8 cellular contexts compared by ENCODE assay signal in the genomic region with DNA sequence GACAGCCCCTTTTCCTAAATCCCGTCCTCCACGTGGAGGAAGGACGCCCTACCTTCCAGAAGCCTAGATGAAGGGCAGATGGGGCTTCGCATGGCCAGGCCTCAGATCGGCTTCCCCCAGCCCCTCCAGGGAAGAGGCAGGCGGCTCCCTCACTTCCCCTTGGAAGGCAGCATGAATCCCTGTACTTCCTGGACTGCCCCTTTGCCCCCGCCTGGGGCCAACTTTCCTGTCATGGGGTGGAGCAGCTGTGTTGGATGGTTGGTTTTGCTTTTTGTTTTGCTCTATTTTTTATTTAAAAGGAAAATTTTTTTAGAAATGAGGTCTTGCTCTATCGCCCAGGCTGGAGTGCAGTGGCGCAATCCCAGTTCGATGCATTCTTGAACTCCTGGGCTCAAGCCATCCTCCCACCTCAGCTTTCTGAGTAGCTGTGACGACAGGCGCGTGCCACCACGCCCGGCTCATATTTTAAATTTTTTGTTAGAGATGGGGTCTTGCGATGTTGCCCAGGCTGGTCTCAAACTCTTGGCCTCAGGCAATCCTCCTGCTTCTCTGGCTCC. TPM values are rescaled to one million over a fixed set of nuclear protein-coding genes. Genes with fewer than 3 reads are reported as not detected.
DNase-seq lines count a peak whose midpoint lies in the region; ATAC-seq and TF ChIP-seq lines count a peak whose summit lies in the region.

No MANE protein-coding gene starts in this region.

- H3K36me3 Mint-ChIP-seq in activated CD8-positive, alpha-beta T cell treated with anti-CD3 and anti-CD28 coated beads for 36 hours (ENCODE audit: low read depth) = no peaks in the 10 kb centered on the region

- CTCF ChIA-PET in activated CD8-positive, alpha-beta T cell treated with anti-CD3 and anti-CD28 coated beads for 36 hours (lab: Charles Lee) = no interaction called here

- no peak overlapping the region for H2AFZ ChIP-seq in Karpas-422 (ENCODE audit: low read length)

- TF ChIP-seq POLR2A in heart left ventricle (IDR thresholded peaks at IDR 0.05) = no peak

- no peaks in the 10 kb centered on the region for H3K79me2 ChIP-seq in Karpas-422 (ENCODE audit: low read length)

- peak in 1 of 4 donors; percentile 14 for ATAC-seq in heart left ventricle
- no peak for ATAC-seq in activated CD8-positive, alpha-beta T cell treated with anti-CD3 and anti-CD28 coated beads for 36 hours

- peaks cover 0 to 76% (median 53%) of the 10 kb centered on the region in 12 donors for H3K4me1 ChIP-seq in heart left ventricle
- no peaks in the 10 kb centered on the region for H3K4me1 ChIP-seq in Karpas-422 (ENCODE audit: low read length)

- H3K4me3 ChIP-seq in WERI-Rb-1 (ENCODE audit: low read depth, low read length) = peak overlapping the region; percentile 35
- H3K4me3 ChIP-seq in heart left ventricle = peak overlapping the region; percentile 4 to 63 (median 54)
- H3K4me3 ChIP-seq in retinal pigment epithelial cell (ENCODE audit: low read length) = peak overlapping the region; percentile 17
- H3K4me3 ChIP-seq in Karpas-422 (ENCODE audit: low read length) = no peak overlapping the region

- H3K4me2 ChIP-seq in Karpas-422 (ENCODE audit: low read depth, low read length, poor library complexity, severe bottlenecking) = no peak overlapping the region

- no peaks in the 10 kb centered on the region for H3K9me3 Mint-ChIP-seq in activated CD8-positive, alpha-beta T cell treated with anti-CD3 and anti-CD28 coated beads for 36 hours

- peaks cover 9% of the 10 kb centered on the region for H3K36me3 ChIP-seq in WERI-Rb-1
- H3K36me3 ChIP-seq in heart left ventricle = no peaks in the 10 kb centered on the region
- no peaks in the 10 kb centered on the region for H3K36me3 ChIP-seq in Karpas-422 (ENCODE audit: insufficient read depth, low read length)

- H3K4me1 Mint-ChIP-seq in activated CD8-positive, alpha-beta T cell treated with anti-CD3 and anti-CD28 coated beads for 36 hours (ENCODE audit: low read depth) = no peaks in the 10 kb centered on the region

- H4K20me1 ChIP-seq in Karpas-422 (ENCODE audit: insufficient read depth, low read depth, low read length) = no peaks in the 10 kb centered on the region

- H3K27me3 ChIP-seq in WERI-Rb-1 (ENCODE audit: insufficient read depth, low read depth, severe bottlenecking) = no peaks in the 10 kb centered on the region
- H3K27me3 ChIP-seq in heart left ventricle = no peaks in the 10 kb centered on the region
- H3K27me3 ChIP-seq in Karpas-422 (ENCODE audit: low read length) = no peaks in the 10 kb centered on the region

- H3K27ac Mint-ChIP-seq in activated CD8-positive, alpha-beta T cell treated with anti-CD3 and anti-CD28 coated beads for 36 hours = no peak overlapping the region

- WGBS in heart left ventricle, 4 donors = 31 to 43% (median 36%) methylated on average over 15 to 16 of the region's 16 CpGs

- peaks cover 13% of the 10 kb centered on the region for H3K27me3 Mint-ChIP-seq in activated CD8-positive, alpha-beta T cell treated with anti-CD3 and anti-CD28 coated beads for 36 hours

- H3K9me2 ChIP-seq in Karpas-422 (replicated peaks; ENCODE audit: insufficient read depth, low read length) = no peaks in the 10 kb centered on the region

- DNase-seq in ELF-1 (ENCODE audit: low read depth, low spot score) (peak; percentile 42), WERI-Rb-1 (peak; percentile 23), heart left ventricle (peak; percentile 47 to 67 (median 52)), retinal pigment epithelial cell (ENCODE audit: low read depth) (no peak), Karpas-422 (no peak)
- DNase-seq in activated CD8-positive, alpha-beta T cell treated with anti-CD3 and anti-CD28 coated beads for 36 hours = no peak
- DNase-seq in activated naive CD4-positive, alpha-beta T cell (lab: John Stamatoyannopoulos, UW) = no peak
- DNase-seq in activated CD4-positive, alpha-beta T cell treated with anti-CD3 and anti-CD28 coated beads for 48 hours = no peak

- no peaks in the 10 kb centered on the region for H3K9me3 ChIP-seq in WERI-Rb-1 (ENCODE audit: severe bottlenecking)
- H3K9me3 ChIP-seq in heart left ventricle = no peaks in the 10 kb centered on the region
- no peaks in the 10 kb centered on the region for H3K9me3 ChIP-seq in Karpas-422 (ENCODE audit: low read length)

- H3K9ac ChIP-seq in Karpas-422 (ENCODE audit: low read length) = no peak overlapping the region

- intact Hi-C loops in heart left ventricle (cut with DNase I) = loop anchor here in 3 of 10 donors (1.0 to 5.0 kb wide), 4 partner anchors 26 to 176 kb away; partner anchors contain the start of gene GTF2I (in 1 of the 3)
- intact Hi-C loops in activated CD8-positive, alpha-beta T cell treated with anti-CD3 and anti-CD28 coated beads for 36 hours (cut with micrococcal nuclease) = no loop called here

- POLR2A ChIA-PET in activated CD8-positive, alpha-beta T cell treated with anti-CD3 and anti-CD28 coated beads for 36 hours (lab: Charles Lee) = no interaction called here

- TF ChIP-seq CTCF in WERI-Rb-1 (IDR thresholded peaks at IDR 0.05; ENCODE audit: low read depth, low read length) (no peak), heart left ventricle (IDR thresholded peaks at IDR 0.05) (no peak), retinal pigment epithelial cell (conservative IDR thresholded peaks at IDR 0.05; ENCODE audit: low read depth, low read length) (no peak)
- TF ChIP-seq CTCF in activated CD8-positive, alpha-beta T cell treated with anti-CD3 and anti-CD28 coated beads for 36 hours (IDR thresholded peaks at IDR 0.05) = no peak

- no peak overlapping the region for H3K4me3 Mint-ChIP-seq in activated CD8-positive, alpha-beta T cell treated with anti-CD3 and anti-CD28 coated beads for 36 hours

- H3K27ac ChIP-seq in WERI-Rb-1 (peak overlapping the region; percentile 85), heart left ventricle (peak overlapping the region; percentile 83 to 99 (median 94)), Karpas-422 (ENCODE audit: low read length) (no peak overlapping the region)

RNA-seq across cellular contexts. Expression of gene GTF2IRD1, which starts 27.2 kb away (rescaled TPM):
- 10 to 100 TPM in 8 of 9 donors, 1 to 10 TPM in 1; 10.0 to 40.4 (median 15.2) TPM for total RNA-seq in heart left ventricle
- polyA plus RNA-seq in heart left ventricle = 10 to 100 TPM; 16.4 to 27.0 TPM
- total RNA-seq in activated CD8-positive, alpha-beta T cell treated with anti-CD3 and anti-CD28 coated beads for 36 hours = 1 to 10 TPM; 1.2 to 1.4 TPM
- total RNA-seq in Karpas-422 (2014; rRNA removed; shearing (Covaris generic); ENCODE audit: low replicate concordance) = not detected in 2 replicates

Comparison
In these comparisons a context has a peak if more than half of its experiments do, and no peak if none do; other contexts are left out.
1. DNase-seq: peak in ELF-1 (single experiment), WERI-Rb-1 (single experiment) and heart left ventricle (5 of 5); none in retinal pigment epithelial cell (single experiment), activated CD8-positive, alpha-beta T cell treated with anti-CD3 and anti-CD28 coated beads for 36 hours (single experiment), activated naive CD4-positive, alpha-beta T cell (0 of 4), activated CD4-positive, alpha-beta T cell treated with anti-CD3 and anti-CD28 coated beads for 48 hours (single experiment) and Karpas-422 (single experiment).
2. RNA of gene GTF2IRD1, which starts 27.2 kb away (total RNA-seq): 10.0 to 40.4 TPM in heart left ventricle; 1.2 to 1.4 TPM in activated CD8-positive, alpha-beta T cell treated with anti-CD3 and anti-CD28 coated beads for 36 hours and not detected in Karpas-422; every median in the first group is over 4 times any median in the second.